Comparison of ENCODE assay signal across 35 cellular contexts in genomic region chr2:231305221-231305620, GRCh38.
"Had no signal": no experiment of that assay in that cellular context is flagged by ENCODE, and none has a peak within 500 bp of the region (broad histone marks: within the 10 kb centered on the region; RNA-seq: fewer than 3 reads in every experiment).

No MANE protein-coding gene starts in this region.

- H3K27me3 Mint-ChIP-seq: activated T-cell treated with anti-CD3 and anti-CD28 coated beads, Interleukin-2, amount 50 U/mL, for 24 hours; naive thymus-derived CD8-positive, alpha-beta T cell; stimulated activated memory B cell treated with anti-CD40 and anti-IgM and Interleukin-4, amounts not matched to agents 10 μg/mL and 1 μg/mL and 100 μg/mL, for 72 hours had no signal

- H3K9me3 ChIP-seq: breast epithelium, esophagus muscularis mucosa, heart left ventricle, psoas muscle, sigmoid colon, stomach, thyroid gland, upper lobe of left lung, vagina had no signal

- H3K4me1 ChIP-seq: breast epithelium, parathyroid adenoma, psoas muscle, vagina had no signal

- H3K27ac ChIP-seq: breast epithelium, esophagus muscularis mucosa, foreskin keratinocyte, heart left ventricle, neural progenitor cell, parathyroid adenoma, psoas muscle, sigmoid colon, stomach, thyroid gland, upper lobe of left lung, vagina had no signal

- H3K9me3 Mint-ChIP-seq: activated CD4-positive, alpha-beta memory T cell treated with anti-CD3 and anti-CD28 coated beads, Interleukin-2, amount 10 ng/mL, durations not matched to agents 7 days and 5 days; activated CD4-positive, alpha-beta T cell treated with anti-CD3 and anti-CD28 coated beads, Interleukin-2, amount 10 ng/mL, durations not matched to agents 7 days and 5 days; activated T-cell treated with anti-CD3 and anti-CD28 coated beads, Interleukin-2, amount 50 U/mL, for 24 hours; central memory CD8-positive, alpha-beta T cell; mesothelial cell of epicardium; naive thymus-derived CD8-positive, alpha-beta T cell; neural progenitor cell; stimulated activated memory B cell treated with anti-CD40 and anti-IgM and Interleukin-4, amounts not matched to agents 10 μg/mL and 1 μg/mL and 100 μg/mL, for 72 hours; WTC11 had no signal

- H3K36me3 Mint-ChIP-seq: naive thymus-derived CD8-positive, alpha-beta T cell; WTC11 had no signal

- H3K36me3 ChIP-seq: breast epithelium, heart left ventricle, neural progenitor cell, thyroid gland, upper lobe of left lung, vagina had no signal

- H3K27me3 ChIP-seq: breast epithelium, esophagus muscularis mucosa, foreskin keratinocyte, heart left ventricle, neural progenitor cell, sigmoid colon, stomach, thyroid gland, upper lobe of left lung, vagina had no signal

- ATAC-seq: foreskin keratinocyte; heart left ventricle; left ventricle myocardium superior; naive thymus-derived CD8-positive, alpha-beta T cell; psoas muscle; stimulated activated memory B cell treated with anti-CD40 and anti-IgM and Interleukin-4, amounts not matched to agents 10 μg/mL and 1 μg/mL and 100 μg/mL, for 72 hours; T-helper 17 cell; WTC11 had no signal

- H3K27ac Mint-ChIP-seq: activated CD4-positive, alpha-beta memory T cell treated with anti-CD3 and anti-CD28 coated beads, Interleukin-2, amount 10 ng/mL, durations not matched to agents 7 days and 5 days; activated CD4-positive, alpha-beta T cell treated with anti-CD3 and anti-CD28 coated beads, Interleukin-2, amount 10 ng/mL, durations not matched to agents 7 days and 5 days; activated T-cell treated with anti-CD3 and anti-CD28 coated beads, Interleukin-2, amount 50 U/mL, for 24 hours; mesothelial cell of epicardium; naive thymus-derived CD8-positive, alpha-beta T cell; neural progenitor cell; stimulated activated memory B cell treated with anti-CD40 and anti-IgM and Interleukin-4, amounts not matched to agents 10 μg/mL and 1 μg/mL and 100 μg/mL, for 72 hours; T-helper 17 cell; WTC11 had no signal

- H3K4me3 ChIP-seq: breast epithelium, esophagus muscularis mucosa, heart left ventricle, neural progenitor cell, psoas muscle, sigmoid colon, stomach, thyroid gland, upper lobe of left lung, vagina had no signal

- DNase-seq: activated CD4-positive, alpha-beta memory T cell treated with anti-CD3 and anti-CD28 coated beads, Interleukin-2, amount 10 ng/mL, durations not matched to agents 7 days and 5 days; activated CD4-positive, alpha-beta T cell treated with anti-CD3 and anti-CD28 coated beads for 1 hour; activated CD4-positive, alpha-beta T cell treated with anti-CD3 and anti-CD28 coated beads, Interleukin-2, amount 10 ng/mL, durations not matched to agents 7 days and 5 days; activated CD8-positive, alpha-beta memory T cell treated with anti-CD3 and anti-CD28 coated beads, Interleukin-2, amount 50 U/mL, for 48 hours; activated gamma-delta T cell treated with Interleukin-2 at 50 U/mL for 16 hours; activated naive CD4-positive, alpha-beta T cell treated with anti-CD3 and anti-CD28 coated beads, Interleukin-2, amount 50 U/mL, for 16 hours; activated T-cell treated with anti-CD3 and anti-CD28 coated beads, Interleukin-2, amount 50 U/mL, for 24 hours; amniotic stem cell; dermis blood vessel endothelial cell; effector CD4-positive, alpha-beta T cell; foreskin keratinocyte; heart left ventricle; left ventricle myocardium superior; mammary epithelial cell; naive thymus-derived CD8-positive, alpha-beta T cell; occipital lobe; psoas muscle; sigmoid colon; small intestine; stimulated activated CD4-positive, alpha-beta T cell treated with anti-CD3 and anti-CD28 coated beads, Interleukin-1b, Interleukin-23, amount 100 ng/mL, for 48 hours; stimulated activated CD4-positive, alpha-beta T cell treated with anti-CD3 and anti-CD28 coated beads, Interleukin-4, amount 100 ng/mL, for 4 hours; stimulated activated CD8-positive, alpha-beta memory T cell treated with anti-CD3 and anti-CD28 coated beads, Interleukin-4, amount 100 ng/mL, for 48 hours; stomach; T-helper 17 cell; thyroid gland; upper lobe of left lung had no signal

- H3K4me1 Mint-ChIP-seq: central memory CD8-positive, alpha-beta T cell; mesothelial cell of epicardium; T-helper 17 cell had no signal

- H3K4me3 Mint-ChIP-seq: activated CD4-positive, alpha-beta memory T cell treated with anti-CD3 and anti-CD28 coated beads, Interleukin-2, amount 10 ng/mL, durations not matched to agents 7 days and 5 days; activated CD4-positive, alpha-beta T cell treated with anti-CD3 and anti-CD28 coated beads, Interleukin-2, amount 10 ng/mL, durations not matched to agents 7 days and 5 days; activated T-cell treated with anti-CD3 and anti-CD28 coated beads, Interleukin-2, amount 50 U/mL, for 24 hours; central memory CD8-positive, alpha-beta T cell; mesothelial cell of epicardium; naive thymus-derived CD8-positive, alpha-beta T cell; neural progenitor cell; stimulated activated memory B cell treated with anti-CD40 and anti-IgM and Interleukin-4, amounts not matched to agents 10 μg/mL and 1 μg/mL and 100 μg/mL, for 72 hours; T-helper 17 cell; WTC11 had no signal
